10 cellular contexts compared by ENCODE assay signal in genomic region chr2:136008205-136008865, GRCh38. TPM values are rescaled to one million over a fixed set of nuclear protein-coding genes. Genes with fewer than 3 reads are reported as not detected.
DNase-seq lines count a peak whose midpoint lies in the region; ATAC-seq, FAIRE-seq and TF ChIP-seq lines count a peak whose summit lies in the region.
"Had no signal": no experiment of that assay in that cellular context is flagged by ENCODE, and none has a peak within 500 bp of the region (broad histone marks: within the 10 kb centered on the region; RNA-seq: fewer than 3 reads in every experiment).

No MANE protein-coding gene starts in this region.

- WGBS in HepG2 (ENCODE audit: low lambda C conversion rate), result 64% methylated on average over 9 of the region's 9 CpGs

- no peak; the same call in 2 of the 3 replicates for ATAC-seq in HepG2
- peak; percentile 97 for ATAC-seq in stimulated activated naive CD8-positive, alpha-beta T cell treated with anti-CD3 and anti-CD28 coated beads, Interleukin-15, amount 100 ng/mL, for 72 hours

- intact Hi-C loops in HepG2 (cut with micrococcal nuclease; ENCODE audit: unreplicated experiment), result no loop called here

- peak; percentile 19 for DNase-seq in NCI-H82 (lab: John Stamatoyannopoulos, UW)
- no peak for DNase-seq in NCI-H82 treated with DMSO at 0.1 percent for 48 hours (lab: John Stamatoyannopoulos, UW; ENCODE audit: unreplicated experiment)
- DNase-seq in activated CD8-positive, alpha-beta memory T cell treated with anti-CD3 and anti-CD28 coated beads, Interleukin-2, amount 50 U/mL, for 24 hours (ENCODE audit: extremely low read depth), result peak; percentile 17
- no peak for DNase-seq in HepG2 (ENCODE audit: low spot score)
- DNase-seq in stimulated activated naive CD8-positive, alpha-beta T cell treated with anti-CD3 and anti-CD28 coated beads, Interleukin-15, amount 100 ng/mL, for 72 hours, result peak; percentile 61 to 78
- no peak for DNase-seq in hepatic stellate cell (ENCODE audit: low spot score)
- DNase-seq in LoVo (ENCODE audit: low spot score), result no peak
- no peak for DNase-seq in NAMALWA (ENCODE audit: low spot score)

- CTCF ChIA-PET in HepG2 (lab: Yijun Ruan, JAX; ENCODE audit: low intra/inter-chr PET ratio, low total read pairs), result no interaction called here

- TF ChIP-seq CTCF in HepG2 (CRISPR knock-in tag; IDR thresholded peaks at IDR 0.05), result no peak

- H3K27me3 ChIP-seq in HepG2 (ENCODE audit: control insufficient read depth in 1 of 2, insufficient read depth in 2 of 2, low read length in 2 of 2), result no peaks in the 10 kb centered on the region

- H3K4me3 ChIP-seq in HepG2 (replicated peaks in 1 of 3; ENCODE audit: insufficient read depth in 1 of 3, low read depth in 2 of 3, low read length in 3 of 3), result no peak overlapping the region

- no peaks in the 10 kb centered on the region for H3K27me3 Mint-ChIP-seq in stimulated activated naive CD8-positive, alpha-beta T cell treated with anti-CD3 and anti-CD28 coated beads, Interleukin-15, amount 100 ng/mL, for 72 hours

- no peaks in the 10 kb centered on the region for H3K79me2 ChIP-seq in HepG2 (ENCODE audit: insufficient read depth, low read length)

- H2AFZ ChIP-seq in HepG2 (ENCODE audit: low read length), result no peak overlapping the region

- no peak for FAIRE-seq in HepG2 (lab: Jason Lieb, UNC)

- H3K9me3 Mint-ChIP-seq in stimulated activated naive CD8-positive, alpha-beta T cell treated with anti-CD3 and anti-CD28 coated beads, Interleukin-15, amount 100 ng/mL, for 72 hours, result peaks cover 0 to 4% of the 10 kb centered on the region in 2 donors

- peaks cover 42% of the 10 kb centered on the region for H3K4me1 Mint-ChIP-seq in stimulated activated naive CD8-positive, alpha-beta T cell treated with anti-CD3 and anti-CD28 coated beads, Interleukin-15, amount 100 ng/mL, for 72 hours

- peaks cover 7% of the 10 kb centered on the region; the same call in 1 of the 2 replicates for H3K4me1 ChIP-seq in HepG2 (ENCODE audit: insufficient read depth, low read length)

- TF ChIP-seq EP300 in HepG2 (IDR thresholded peaks at IDR 0.05; ENCODE audit: low read depth in 2 of 2, low read length in 2 of 2), result no peak
- no peak for TF ChIP-seq EP300 in HepG2 (CRISPR knock-in tag; IDR thresholded peaks at IDR 0.05; ENCODE audit: borderline replicate concordance)

- no peak overlapping the region for H3K9ac ChIP-seq in HepG2 (ENCODE audit: insufficient read depth, low read depth, low read length)
- H3K9ac ChIP-seq: KMS-11 had no signal

- no peaks in the 10 kb centered on the region for H3K9me3 ChIP-seq in HepG2 (ENCODE audit: low read length)

- in situ Hi-C loops in HepG2 (cut with HindIII; ENCODE audit: extremely low pct_ligation_motif_present, low pct_unique_long_range_greater_than_20kb), result no loop called here

- H3K4me3 Mint-ChIP-seq in stimulated activated naive CD8-positive, alpha-beta T cell treated with anti-CD3 and anti-CD28 coated beads, Interleukin-15, amount 100 ng/mL, for 72 hours, result peak overlapping the region; percentile 16 to 55

- H3K27ac Mint-ChIP-seq in stimulated activated naive CD8-positive, alpha-beta T cell treated with anti-CD3 and anti-CD28 coated beads, Interleukin-15, amount 100 ng/mL, for 72 hours, result peak overlapping the region; percentile 85 to 89

- TF ChIP-seq RAD21 in HepG2 (CRISPR knock-in tag; IDR thresholded peaks at IDR 0.05), result no peak

- no peak for TF ChIP-seq POLR2A in HepG2 (IDR thresholded peaks at IDR 0.05; ENCODE audit: insufficient read depth in 1 of 2, low read depth in 2 of 2, low read length in 2 of 2)

- no peaks in the 10 kb centered on the region for H4K20me1 ChIP-seq in HepG2 (ENCODE audit: insufficient read depth, low read length)

- POLR2A ChIA-PET in HepG2 (lab: Yijun Ruan, JAX), result no interaction called here

- H3K36me3 ChIP-seq in HepG2 (replicated peaks in 1 of 2; ENCODE audit: control insufficient read depth in 1 of 2, insufficient read depth in 2 of 2, low read length in 2 of 2), result no peaks in the 10 kb centered on the region

- H3K27ac ChIP-seq in HepG2 (ENCODE audit: extremely low read length, insufficient read depth, low read length), result no peak overlapping the region
- H3K27ac ChIP-seq: 22Rv1, KMS-11 had no signal

- no TSS peak for BruUV-seq in HepG2 (replicated peaks; lab: Mats Ljungman, UMichigan)

- H3K4me2 ChIP-seq in HepG2 (ENCODE audit: low read depth, low read length), result no peak overlapping the region
- H3K4me2 ChIP-seq: KMS-11 had no signal

TF ChIP-seq in HepG2, 621 proteins besides CTCF, POLR2A, EP300 and RAD21:
- TF ChIP-seq ZNF574 (CRISPR knock-in tag; IDR thresholded peaks at IDR 0.05), result no peak
- no peak for TF ChIP-seq ZNF766 (CRISPR knock-in tag; IDR thresholded peaks at IDR 0.05; ENCODE audit: borderline replicate concordance)
- TF ChIP-seq ZMYM2 (CRISPR knock-in tag; IDR thresholded peaks at IDR 0.05), result no peak
- no peak for TF ChIP-seq STAT5B (CRISPR knock-in tag; IDR thresholded peaks at IDR 0.05)
- TF ChIP-seq ZNF775 (CRISPR knock-in tag; IDR thresholded peaks at IDR 0.05; ENCODE audit: borderline replicate concordance), result no peak
- peak; percentile 40; the same call in 1 of the 2 replicates for TF ChIP-seq CREB1 (IDR thresholded peaks at IDR 0.05)
- TF ChIP-seq CREB1 (CRISPR knock-in tag; IDR thresholded peaks at IDR 0.05), result no peak
- no peak for TF ChIP-seq MEIS1 (CRISPR knock-in tag; IDR thresholded peaks at IDR 0.05; ENCODE audit: borderline replicate concordance)

RNA-seq across cellular contexts. Expression of gene DARS1, which starts 22.9 kb away (rescaled TPM):
- 149 and 246 TPM in 2 replicates for total RNA-seq in HepG2 (2016; rRNA removed; fragmentation: Illumina TruSeq; extraction: Trizol)
- total RNA-seq in HepG2 (2016; cell fraction: cytosol; rRNA removed; fragmentation: Illumina TruSeq; extraction: Trizol; ENCODE audit: low read depth), result 19.9 and 25.4 TPM in 2 replicates
- total RNA-seq in HepG2 (2016; cell fraction: insoluble cytoplasmic fraction; rRNA removed; fragmentation: Illumina TruSeq; extraction: Trizol), result 151 and 220 TPM in 2 replicates
- total RNA-seq in HepG2 (2016; cell fraction: membrane; rRNA removed; fragmentation: Illumina TruSeq; extraction: Trizol), result 49.5 and 53.8 TPM in 2 replicates
- total RNA-seq in HepG2 (2016; cell fraction: nucleus; rRNA removed; fragmentation: Illumina TruSeq; extraction: Trizol), result 83.7 and 87.9 TPM in 2 replicates
- polyA plus RNA-seq in HepG2 (2011; rRNA removed), result 149 and 230 TPM in 2 replicates
- 82.7 and 108 TPM in 2 replicates for polyA plus RNA-seq in HepG2 (2011; cell fraction: cytosol; rRNA removed)
- 47.0 and 56.6 TPM in 2 replicates for polyA plus RNA-seq in HepG2 (2011; cell fraction: nucleus; rRNA removed)
- 118 and 170 TPM in 2 replicates for polyA plus RNA-seq in HepG2 (2012)
- polyA plus RNA-seq in HepG2 (2016; cell fraction: cytosol; fragmentation: Illumina TruSeq; extraction: Trizol; ENCODE audit: low read depth), result 10.3 and 11.0 TPM in 2 replicates
- 177 and 181 TPM in 2 replicates for polyA plus RNA-seq in HepG2 (2016; cell fraction: insoluble cytoplasmic fraction; fragmentation: Illumina TruSeq; extraction: Trizol; ENCODE audit: low read depth)
- 29.5 and 30.4 TPM in 2 replicates for polyA plus RNA-seq in HepG2 (2016; cell fraction: membrane; fragmentation: Illumina TruSeq; extraction: Trizol; ENCODE audit: low read depth)
- 88.4 and 95.0 TPM in 2 replicates for polyA plus RNA-seq in HepG2 (2016; cell fraction: nucleus; fragmentation: Illumina TruSeq; extraction: Trizol; ENCODE audit: insufficient read depth, low read depth)
- 23.5 and 77.2 TPM in 2 replicates for polyA minus RNA-seq in HepG2 (2011; rRNA and poly(A)+ RNA removed; ENCODE audit: low replicate concordance)
- polyA minus RNA-seq in HepG2 (2011; cell fraction: cytosol; rRNA and poly(A)+ RNA removed), result 99.1 and 111 TPM in 2 replicates
- 151 and 153 TPM in 2 replicates for polyA minus RNA-seq in HepG2 (2011; cell fraction: nucleus; rRNA and poly(A)+ RNA removed)

Comparison
In these comparisons a context has a peak if more than half of its experiments do, and no peak if none do; other contexts are left out.
1. DNase-seq: peak in NCI-H82 (single experiment), activated CD8-positive, alpha-beta memory T cell treated with anti-CD3 and anti-CD28 coated beads, Interleukin-2, amount 50 U/mL, for 24 hours (single experiment) and stimulated activated naive CD8-positive, alpha-beta T cell treated with anti-CD3 and anti-CD28 coated beads, Interleukin-15, amount 100 ng/mL, for 72 hours (2 of 2); none in NCI-H82 treated with DMSO at 0.1 percent for 48 hours (single experiment), HepG2 (single experiment), hepatic stellate cell (single experiment), LoVo (single experiment) and NAMALWA (single experiment).